ENCODE assay signal across 2 cellular contexts in the genomic region with DNA sequence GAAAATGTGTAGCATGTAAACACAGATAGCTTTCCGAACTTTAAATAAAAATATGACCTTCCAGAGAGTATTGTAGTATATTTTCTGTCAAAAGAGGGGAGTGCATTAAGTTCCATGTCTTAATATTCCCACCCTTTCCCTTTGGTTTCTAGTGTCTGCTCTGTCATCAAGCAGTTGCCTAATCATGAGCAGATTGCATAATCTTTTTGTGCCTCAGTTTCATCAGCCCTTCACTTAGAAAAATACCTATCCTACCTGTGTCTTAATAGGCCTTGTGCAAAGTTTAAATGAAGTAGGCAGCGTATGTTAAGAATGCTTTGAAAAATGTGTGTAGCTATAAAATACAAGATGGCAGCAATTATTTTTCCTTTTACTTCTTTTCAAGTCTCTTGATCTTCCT.
A peak's percentile ranks its signal among the peaks of the same experiment; 100 is the strongest.
TF ChIP-seq lines count a peak whose summit lies in the region.

No MANE protein-coding gene starts in this region.

TF ChIP-seq in HepG2, 621 proteins besides CTCF, POLR2A, EP300 and RAD21:
- TF ChIP-seq CEBPB (IDR thresholded peaks at IDR 0.05; ENCODE audit: borderline replicate concordance, low read depth, low read length) (peak; percentile 68), ZNF788 (CRISPR knock-in tag; IDR thresholded peaks at IDR 0.05; ENCODE audit: borderline replicate concordance) (no peak), CEBPG (CRISPR knock-in tag; IDR thresholded peaks at IDR 0.05) (peak; percentile 56; the same call in 1 of the 2 replicates)

TF ChIP-seq in H1, 55 proteins besides CTCF, POLR2A, EP300 and RAD21:
- no peak for TF ChIP-seq ATF2 (IDR thresholded peaks at IDR 0.05; ENCODE audit: low read length)
- TF ChIP-seq JUN (IDR thresholded peaks at IDR 0.05; ENCODE audit: low read depth, low read length), result no peak
- no peak for TF ChIP-seq PHF8 (conservative IDR thresholded peaks at IDR 0.05; ENCODE audit: low read depth, low read length)
- TF ChIP-seq CBX8 (IDR thresholded peaks at IDR 0.05; ENCODE audit: borderline replicate concordance, low read depth, low read length), result no peak
- no peak for TF ChIP-seq E2F6 (IDR thresholded peaks at IDR 0.05)
- 0 out of 2 replicates have a peak, but pooled peaks have one; percentile 15 for TF ChIP-seq CEBPB (IDR thresholded peaks at IDR 0.05; ENCODE audit: low read depth, low read length)
